Comparison of ENCODE assay signal across 25 cellular contexts in the genomic region with DNA sequence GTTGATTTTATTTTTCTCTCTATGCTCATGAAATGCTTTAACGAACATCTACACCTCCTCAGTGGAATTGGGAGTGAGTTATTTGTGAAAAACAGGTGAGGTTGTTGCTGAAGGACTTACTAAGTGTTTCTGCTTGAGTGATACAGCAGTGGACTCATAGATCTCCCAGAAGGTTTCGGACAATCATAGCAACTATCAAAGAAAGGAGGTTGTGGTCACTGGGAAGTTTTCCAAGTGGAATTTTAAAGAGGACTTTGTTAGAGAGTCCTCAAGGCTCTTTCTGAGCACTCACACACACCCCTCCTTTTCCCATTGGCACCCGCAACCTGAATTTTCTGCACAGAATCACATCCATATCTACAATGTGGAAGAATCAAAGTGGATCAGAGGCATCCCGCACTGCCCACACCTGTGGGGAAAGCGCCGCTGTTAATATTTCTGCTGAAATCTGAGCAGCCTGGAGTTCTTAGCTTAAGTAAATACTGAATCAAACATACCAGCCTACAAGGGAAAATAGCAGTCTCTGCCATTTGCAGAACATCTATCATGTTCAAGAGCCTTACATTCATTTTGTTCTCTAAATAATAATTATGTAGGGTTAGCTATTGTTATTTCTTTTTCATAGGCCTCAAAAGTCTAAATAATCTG.
DNase-seq lines count a peak whose midpoint lies in the region; ATAC-seq and TF ChIP-seq lines count a peak whose summit lies in the region.
"Had no signal": no experiment of that assay in that cellular context is flagged by ENCODE, and none has a peak within 500 bp of the region (broad histone marks: within the 10 kb centered on the region; RNA-seq: fewer than 3 reads in every experiment).

No MANE protein-coding gene starts in this region.

- no peak for TF ChIP-seq CTCF in left ventricle myocardium inferior (IDR thresholded peaks at IDR 0.05; ENCODE audit: borderline replicate concordance)

- peak overlapping the region; percentile 22 for H3K27ac ChIP-seq in left ventricle myocardium inferior (replicated peaks)
- H3K27ac ChIP-seq: BLaER1, gastroesophageal sphincter, ovary had no signal

- peaks cover 5% of the 10 kb centered on the region for H3K4me1 ChIP-seq in left ventricle myocardium inferior
- H3K4me1 ChIP-seq: BLaER1, gastroesophageal sphincter had no signal

- no peaks in the 10 kb centered on the region for H3K9me3 ChIP-seq in left ventricle myocardium inferior (replicated peaks)
- H3K9me3 ChIP-seq: Caco-2, gastroesophageal sphincter, ovary had no signal

- ATAC-seq in left cardiac atrium = no peak
- ATAC-seq in GM18870 (IDR thresholded peaks at IDR 0.05; ENCODE audit: unreplicated experiment) = no peak
- no peak for ATAC-seq in HG03432 (IDR thresholded peaks at IDR 0.05; ENCODE audit: unreplicated experiment)
- no peak for ATAC-seq in left lobe of liver
- ATAC-seq: gastroesophageal sphincter; natural killer cell treated with Interleukin-12 subunit alpha and Interleukin-12 subunit beta and Interleukin-15 and Interleukin-18, amount 100 ng/mL, for 72 hours; PC-3; stimulated activated memory B cell treated with anti-CD40 and anti-IgM and Interleukin-4, amounts not matched to agents 10 μg/mL and 1 μg/mL and 100 μg/mL, for 72 hours had no signal

- H3K36me3 ChIP-seq in left ventricle myocardium inferior = no peaks in the 10 kb centered on the region
- H3K36me3 ChIP-seq: BLaER1, gastroesophageal sphincter, ovary had no signal

- intact Hi-C loops in left ventricle myocardium inferior (cut with micrococcal nuclease) (no loop called here), left cardiac atrium (cut with DNase I) (no loop called here)

- no peaks in the 10 kb centered on the region for H3K27me3 ChIP-seq in left ventricle myocardium inferior (ENCODE audit: low read depth)
- H3K27me3 ChIP-seq: BLaER1, gastroesophageal sphincter, ovary had no signal

- DNase-seq in left ventricle myocardium inferior = no peak
- DNase-seq in left cardiac atrium = no peak
- DNase-seq in NCI-H2107 (lab: John Stamatoyannopoulos, UW) = peak; percentile 20
- DNase-seq in SK-MEL-5 (ENCODE audit: low read depth, low spot score) = peak; percentile 52
- DNase-seq in left lobe of liver (ENCODE audit: low spot score) = no peak
- DNase-seq: ACHN; activated B cell treated with CpG ODN at 0.5 μM for 24 hours; activated CD4-positive, alpha-beta T cell treated with anti-CD3 and anti-CD28 coated beads, Interleukin-2, amount 50 U/mL, for 4 hours; anterior cingulate cortex; Caco-2; central memory CD4-positive, alpha-beta T cell; EL; hypothalamus; NCI-H2029; ovary; PC-3; Right ventricle myocardium superior; stimulated activated CD4-positive, alpha-beta T cell treated with anti-CD3 and anti-CD28 coated beads, Interleukin-4, amount 100 ng/mL, for 1 hour; SW 1271 had no signal

- H3K4me3 ChIP-seq in left ventricle myocardium inferior = no peak overlapping the region
- H3K4me3 ChIP-seq: BLaER1, gastroesophageal sphincter, ovary had no signal

- in situ Hi-C loops in SK-MEL-5 (cut with HindIII; ENCODE audit: low pct_unique_long_range_greater_than_20kb, low sequenced_read_pairs) = no loop called here

Comparison
In these comparisons a context has a peak if more than half of its experiments do, and no peak if none do; other contexts are left out.
1. DNase-seq: peak in NCI-H2107 (single experiment) and SK-MEL-5 (single experiment); none in left ventricle myocardium inferior (single experiment), left cardiac atrium (single experiment) and left lobe of liver (single experiment).